ENCODE assay signal across 9 cellular contexts in genomic region chr17:1399366-1399678, GRCh38. TPM values are rescaled to one million over a fixed set of nuclear protein-coding genes. Genes with fewer than 3 reads are reported as not detected.
DNase-seq lines count a peak whose midpoint lies in the region; ATAC-seq, FAIRE-seq and TF ChIP-seq lines count a peak whose summit lies in the region.
"Had no signal": no experiment of that assay in that cellular context is flagged by ENCODE, and none has a peak within 500 bp of the region (broad histone marks: within the 10 kb centered on the region; RNA-seq: fewer than 3 reads in every experiment).

No MANE protein-coding gene starts in this region.

- H3K4me2 ChIP-seq in GM12878 (ENCODE audit: control insufficient read depth, insufficient read depth) = no peak overlapping the region
- H3K4me2 ChIP-seq in keratinocyte (ENCODE audit: control insufficient read depth, extremely low read depth, insufficient read depth, low read depth, low read length) = peak overlapping the region; percentile 99

- in situ Hi-C loops in GM12878 (cut with MboI) = no loop called here

- no peak for TF ChIP-seq EP300 in GM12878 (IDR thresholded peaks at IDR 0.05; ENCODE audit: borderline replicate concordance in 1 of 2, control insufficient read depth in 1 of 2, low read depth in 2 of 2, low read length in 2 of 2)

- BruUV-seq in GM12878 (replicated peaks; lab: Mats Ljungman, UMichigan) = no TSS peak

- no peak for FAIRE-seq in GM12878 (lab: Jason Lieb, UNC)
- no peak for FAIRE-seq in keratinocyte (lab: Jason Lieb, UNC)
- FAIRE-seq: colon had no signal

- H3K4me1 ChIP-seq in GM12878 (ENCODE audit: control insufficient read depth, insufficient read depth, low read length) (no peaks in the 10 kb centered on the region), keratinocyte (ENCODE audit: control insufficient read depth, extremely low read depth, insufficient read depth, low read length) (peaks cover 14% of the 10 kb centered on the region)

- no peak for TF ChIP-seq POLR2A in GM12878 (IDR thresholded peaks at IDR 0.05; ENCODE audit: low read depth, low read length)

- H3K36me3 ChIP-seq in KOPT-K1 (ENCODE audit: insufficient read depth, low read length) (peaks cover 36% of the 10 kb centered on the region), GM12878 (ENCODE audit: control insufficient read depth in 2 of 2, insufficient read depth in 2 of 2, low read length in 1 of 2) (peaks cover 0 to 8% of the 10 kb centered on the region in 2 experiments; a peak in 1 of 4 replicates), keratinocyte (ENCODE audit: control insufficient read depth in 2 of 2, extremely low read depth in 1 of 2, insufficient read depth in 2 of 2, low read length in 2 of 2) (peaks cover 2 to 28% of the 10 kb centered on the region in 2 experiments)

- WGBS in GM12878 (ENCODE audit: insufficient coverage, insufficient replicate concordance, low lambda C conversion rate, missing lambda C conversion rate) = 2% methylated on average over 21 of the region's 21 CpGs

- H3K9ac ChIP-seq in GM12878 (ENCODE audit: control insufficient read depth, insufficient read depth, low read length) = peak overlapping the region; percentile 80
- H3K9ac ChIP-seq in keratinocyte (ENCODE audit: control insufficient read depth, extremely low read depth, insufficient read depth, low read length) = peak overlapping the region; percentile 95

- peaks cover 57% of the 10 kb centered on the region for H3K79me2 ChIP-seq in GM12878 (ENCODE audit: control insufficient read depth, insufficient read depth, low read length)
- H3K79me2 ChIP-seq in keratinocyte (ENCODE audit: control insufficient read depth, insufficient read depth, low read length) = peaks cover 57% of the 10 kb centered on the region

- H3K4me3 ChIP-seq in GM12878 = peak overlapping the region; percentile 83
- H3K4me3 ChIP-seq in keratinocyte (ENCODE audit: control insufficient read depth in 2 of 3, extremely low read depth in 1 of 3, insufficient read depth in 2 of 3, low read depth in 1 of 3, low read length in 3 of 3) = peak overlapping the region; percentile 98 to 99 (median 99)

- H3K27me3 ChIP-seq in GM12878 (replicated peaks in 1 of 2; ENCODE audit: control insufficient read depth in 2 of 2, insufficient read depth in 2 of 2, low read length in 1 of 2) (no peaks in the 10 kb centered on the region), keratinocyte (ENCODE audit: control insufficient read depth, extremely low read depth, insufficient read depth, low read length) (no peaks in the 10 kb centered on the region)

- H3K9me3 ChIP-seq in KOPT-K1 (ENCODE audit: insufficient read depth, low read length, poor library complexity, severe bottlenecking) = no peaks in the 10 kb centered on the region
- H3K9me3 ChIP-seq in GM12878 (replicated peaks; ENCODE audit: control insufficient read depth, insufficient read depth, low read length) = no peaks in the 10 kb centered on the region
- H3K9me3 ChIP-seq in keratinocyte (ENCODE audit: control insufficient read depth, low read depth, low read length) = no peaks in the 10 kb centered on the region

- RAD21 ChIA-PET in GM12878 (lab: Charles Lee; ENCODE audit: unreplicated experiment) = interaction anchor here (1.1 to 2.9 kb wide), 2 partner anchors 24 to 34 kb away, joined by 3 to 14 read pairs; no protein-coding TSS in a partner anchor

- peaks cover 4% of the 10 kb centered on the region for H3K9me1 ChIP-seq in keratinocyte (ENCODE audit: control insufficient read depth, extremely low read depth, insufficient read depth, low read length)

- intact Hi-C loops in GM12878 (cut with micrococcal nuclease; ENCODE audit: unreplicated experiment) = no loop called here

- H3K27ac ChIP-seq in KOPT-K1 (ENCODE audit: low read depth, low read length, poor library complexity, severe bottlenecking) (peak overlapping the region; percentile 98), GM12878 (ENCODE audit: control insufficient read depth, insufficient read depth) (peak overlapping the region; percentile 93), keratinocyte (ENCODE audit: control insufficient read depth, insufficient read depth, low read length) (peak overlapping the region; percentile 93)

- CTCF ChIA-PET in GM12878 (lab: Yijun Ruan, JAX) = interaction anchor here (0.6 to 3.1 kb wide), 4 partner anchors 8 to 116 kb away, joined by 3 to 15 read pairs (median 4); no protein-coding TSS in a partner anchor

- TF ChIP-seq CTCF in GM12878 (IDR thresholded peaks at IDR 0.05 in 2 of 3, conservative IDR thresholded peaks at IDR 0.05 in 1 of 3; ENCODE audit: control insufficient read depth in 2 of 3, extremely low read depth in 1 of 3, insufficient read depth in 1 of 3, low read depth in 3 of 3, low read length in 3 of 3) = no peak
- TF ChIP-seq CTCF in keratinocyte (optimal IDR thresholded peaks at IDR 0.05 in 1 of 3, IDR thresholded peaks at IDR 0.05 in 1 of 3, conservative IDR thresholded peaks at IDR 0.05 in 1 of 3; ENCODE audit: extremely low read depth in 1 of 3, insufficient read depth in 2 of 3, low read length in 3 of 3) = no peak

- SMC1A ChIA-PET in GM12878 (lab: Charles Lee; ENCODE audit: uncharacterized antibody, unreplicated experiment) = interaction anchor here (0.5 to 4.5 kb wide), 3 partner anchors 34 to 117 kb away, joined by 3 to 24 read pairs (median 3); no protein-coding TSS in a partner anchor

- TF ChIP-seq RAD21 in GM12878 (IDR thresholded peaks at IDR 0.05; ENCODE audit: insufficient read depth, low read depth, low read length) = no peak

- peak; percentile 55 for ATAC-seq in GM12878

- H4K20me1 ChIP-seq in GM12878 (ENCODE audit: control insufficient read depth, insufficient read depth) (peaks cover 5% of the 10 kb centered on the region; the same call in 1 of the 2 replicates), keratinocyte (ENCODE audit: control insufficient read depth, extremely low read depth, insufficient read depth, low read length) (peaks cover 38% of the 10 kb centered on the region)

- H2AFZ ChIP-seq in GM12878 (ENCODE audit: control insufficient read depth, low read depth, low read length) = no peak overlapping the region
- H2AFZ ChIP-seq in keratinocyte (ENCODE audit: control insufficient read depth, low read length) = no peak overlapping the region

- POLR2A ChIA-PET in GM12878 (lab: Charles Lee) = interaction anchor here (0.7 to 2.5 kb wide), 5 partner anchors 19 to 87 kb away, joined by 3 to 8 read pairs (median 6); no protein-coding TSS in a partner anchor

- dilution Hi-C loops in keratinocyte (cut with MboI; ENCODE audit: extremely low pct_ligation_motif_present, low sequenced_read_pairs) = no loop called here

- peak; percentile 57 for DNase-seq in activated CD8-positive, alpha-beta memory T cell treated with anti-CD3 and anti-CD28 coated beads, Interleukin-2, amount 50 U/mL, for 4 hours
- DNase-seq in activated CD8-positive, alpha-beta memory T cell treated with anti-CD3 and anti-CD28 coated beads for 24 hours = no peak
- DNase-seq in GM12878 (ENCODE audit: low read depth, low spot score) (no peak), keratinocyte (ENCODE audit: low read depth, low spot score) (no peak), NCI-H446 treated with DMSO at 0.1 percent for 48 hours (lab: John Stamatoyannopoulos, UW) (no peak), HCEC 1CT (no peak)
- peak; percentile 3 to 32 for DNase-seq in stimulated activated CD8-positive, alpha-beta memory T cell treated with anti-CD3 and anti-CD28 coated beads, Interleukin-7, amount 100 ng/mL, for 48 hours (ENCODE audit: extremely low read depth in 1 of 2, low read depth in 1 of 2)

RNA-seq across cellular contexts. Expression of gene YWHAE, which starts 0.7 kb away (rescaled TPM):
- total RNA-seq in GM12878 (2013; cell fraction: nucleolus; rRNA removed) = 188 and 201 TPM in 2 replicates
- 189 and 192 TPM in 2 replicates for total RNA-seq in GM12878 (2014; rRNA removed)
- 250 and 257 TPM in 2 replicates for total RNA-seq in GM12878 (2014; rRNA removed; fragmentation: Illumina TruSeq; extraction: Trizol)
- 452 and 460 TPM in 2 replicates for total RNA-seq in GM12878 (2021)
- polyA plus RNA-seq in GM12878 (2011; ENCODE audit: low read depth) = 194 TPM
- 651 and 809 TPM in 2 replicates for polyA plus RNA-seq in GM12878 (2011; rRNA removed)
- polyA plus RNA-seq in GM12878 (2011; cell fraction: cytosol; rRNA removed) = 448 and 455 TPM in 2 replicates
- polyA plus RNA-seq in GM12878 (2011; cell fraction: nucleus; rRNA removed) = 177 and 272 TPM in 2 replicates
- 300 and 352 TPM in 2 replicates for polyA plus RNA-seq in GM12878 (2012)
- polyA plus RNA-seq in GM12878 (2014; fragmentation: Illumina TruSeq; extraction: Trizol) = 487 and 489 TPM in 2 replicates
- 100 to 1,000 TPM; 369 to 425 TPM for polyA plus RNA-seq in GM12878 (2014; fragmentation: Nextera tagmentation; extraction: Ambion mirVana)
- 427 and 526 TPM in 2 replicates for polyA plus RNA-seq in GM12878 (2014; rRNA removed)
- 100 to 1,000 TPM; 611 to 616 TPM for polyA plus RNA-seq in GM12878 (2016; fragmentation: Nextera tagmentation; extraction: Ambion mirVana)
- polyA minus RNA-seq in GM12878 (2011; rRNA and poly(A)+ RNA removed) = 509 and 565 TPM in 2 replicates
- 285 and 303 TPM in 2 replicates for polyA minus RNA-seq in GM12878 (2011; cell fraction: cytosol; rRNA and poly(A)+ RNA removed)
- polyA minus RNA-seq in GM12878 (2011; cell fraction: nucleus; rRNA and poly(A)+ RNA removed) = 71.7 and 98.4 TPM in 2 replicates
- polyA plus RNA-seq in keratinocyte = 468 to 1,322 TPM (median 739 TPM) in 3 replicates
- polyA plus RNA-seq in keratinocyte (2011; ENCODE audit: low read depth) = 1,692 TPM
- 729 and 842 TPM in 2 replicates for polyA plus RNA-seq in keratinocyte (2011; cell fraction: cytosol; rRNA removed)
- polyA plus RNA-seq in keratinocyte (2011; cell fraction: nucleus; rRNA removed) = 360 and 563 TPM in 2 replicates
- polyA plus RNA-seq in keratinocyte (2012; ENCODE audit: low replicate concordance) = 665 and 1,046 TPM in 2 replicates
- 144 to 656 TPM (median 449 TPM) in 3 replicates for polyA minus RNA-seq in keratinocyte
- 1,051 TPM for polyA minus RNA-seq in keratinocyte (2011; cell fraction: cytosol; rRNA and poly(A)+ RNA removed)
- polyA minus RNA-seq in keratinocyte (2011; cell fraction: nucleus; rRNA and poly(A)+ RNA removed) = 134 and 185 TPM in 2 replicates

RNA-seq across cellular contexts. Expression of gene CRK, which starts 56.7 kb away (rescaled TPM):
- 23.8 and 24.9 TPM in 2 replicates for total RNA-seq in GM12878 (2013; cell fraction: nucleolus; rRNA removed)
- 21.2 and 24.0 TPM in 2 replicates for total RNA-seq in GM12878 (2014; rRNA removed)
- total RNA-seq in GM12878 (2014; rRNA removed; fragmentation: Illumina TruSeq; extraction: Trizol) = 20.6 and 21.3 TPM in 2 replicates
- 20.4 and 21.1 TPM in 2 replicates for total RNA-seq in GM12878 (2021)
- polyA plus RNA-seq in GM12878 (2011; ENCODE audit: low read depth) = 4.2 TPM
- 23.8 and 26.8 TPM in 2 replicates for polyA plus RNA-seq in GM12878 (2011; rRNA removed)
- polyA plus RNA-seq in GM12878 (2011; cell fraction: cytosol; rRNA removed) = 14.6 and 15.0 TPM in 2 replicates
- 5.2 and 8.8 TPM in 2 replicates for polyA plus RNA-seq in GM12878 (2011; cell fraction: nucleus; rRNA removed)
- 5.6 and 8.6 TPM in 2 replicates for polyA plus RNA-seq in GM12878 (2012)
- 19.9 and 21.8 TPM in 2 replicates for polyA plus RNA-seq in GM12878 (2014; fragmentation: Illumina TruSeq; extraction: Trizol)
- 10 to 100 TPM; 11.1 to 11.3 TPM for polyA plus RNA-seq in GM12878 (2014; fragmentation: Nextera tagmentation; extraction: Ambion mirVana)
- polyA plus RNA-seq in GM12878 (2014; rRNA removed) = 18.3 and 19.7 TPM in 2 replicates
- 10 to 100 TPM; 17.7 to 21.7 TPM for polyA plus RNA-seq in GM12878 (2016; fragmentation: Nextera tagmentation; extraction: Ambion mirVana)
- 22.0 and 30.1 TPM in 2 replicates for polyA minus RNA-seq in GM12878 (2011; rRNA and poly(A)+ RNA removed)
- polyA minus RNA-seq in GM12878 (2011; cell fraction: cytosol; rRNA and poly(A)+ RNA removed) = 7.9 and 8.0 TPM in 2 replicates
- polyA minus RNA-seq in GM12878 (2011; cell fraction: nucleus; rRNA and poly(A)+ RNA removed) = 4.1 and 8.1 TPM in 2 replicates
- 111 to 127 TPM (median 117 TPM) in 3 replicates for polyA plus RNA-seq in keratinocyte
- polyA plus RNA-seq in keratinocyte (2011; ENCODE audit: low read depth) = 62.6 TPM
- polyA plus RNA-seq in keratinocyte (2011; cell fraction: cytosol; rRNA removed) = 104 and 167 TPM in 2 replicates
- 97.2 and 110 TPM in 2 replicates for polyA plus RNA-seq in keratinocyte (2011; cell fraction: nucleus; rRNA removed)
- polyA plus RNA-seq in keratinocyte (2012; ENCODE audit: low replicate concordance) = 53.2 and 70.0 TPM in 2 replicates
- polyA minus RNA-seq in keratinocyte = 48.3 to 129 TPM (median 105 TPM) in 3 replicates
- polyA minus RNA-seq in keratinocyte (2011; cell fraction: cytosol; rRNA and poly(A)+ RNA removed) = 91.1 TPM
- 43.7 and 74.3 TPM in 2 replicates for polyA minus RNA-seq in keratinocyte (2011; cell fraction: nucleus; rRNA and poly(A)+ RNA removed)

Comparison
In these comparisons a context has a peak if more than half of its experiments do, and no peak if none do; other contexts are left out.
1. DNase-seq: peak in activated CD8-positive, alpha-beta memory T cell treated with anti-CD3 and anti-CD28 coated beads, Interleukin-2, amount 50 U/mL, for 4 hours (single experiment) and stimulated activated CD8-positive, alpha-beta memory T cell treated with anti-CD3 and anti-CD28 coated beads, Interleukin-7, amount 100 ng/mL, for 48 hours (2 of 2); none in activated CD8-positive, alpha-beta memory T cell treated with anti-CD3 and anti-CD28 coated beads for 24 hours (single experiment), GM12878 (single experiment), keratinocyte (single experiment), NCI-H446 treated with DMSO at 0.1 percent for 48 hours (single experiment) and HCEC 1CT (single experiment).
2. Peak in every context shown above with its lines, with median percentiles within 50 percentile points of each other: H3K27ac ChIP-seq.